In genomic region chr1:231423648-231424047, GRCh38 we compare ENCODE assay signal across 1 cellular context.
TF ChIP-seq lines count a peak whose summit lies in the region.

No MANE protein-coding gene starts in this region.

TF ChIP-seq in HepG2, 621 proteins besides CTCF, POLR2A, EP300 and RAD21 (continues in another document):
- no peak; the same call in 1 of the 2 replicates for TF ChIP-seq BHLHE40 (IDR thresholded peaks at IDR 0.05; ENCODE audit: low read length)
- TF ChIP-seq TEAD2 (CRISPR knock-in tag; IDR thresholded peaks at IDR 0.05) = no peak
- TF ChIP-seq ZNF614 (CRISPR knock-in tag; IDR thresholded peaks at IDR 0.05; ENCODE audit: borderline replicate concordance) = no peak
- TF ChIP-seq ZNF644 (CRISPR knock-in tag; IDR thresholded peaks at IDR 0.05; ENCODE audit: low read depth) = peak; percentile 65
- no peak for TF ChIP-seq ZNF33B (CRISPR knock-in tag; IDR thresholded peaks at IDR 0.05)
- TF ChIP-seq CEBPZ (IDR thresholded peaks at IDR 0.05; ENCODE audit: low read length) = no peak
- no peak for TF ChIP-seq ZNF414 (CRISPR knock-in tag; IDR thresholded peaks at IDR 0.05)
- no peak for TF ChIP-seq ZNF776 (CRISPR knock-in tag; IDR thresholded peaks at IDR 0.05)
- no peak for TF ChIP-seq ZNF431 (CRISPR knock-in tag; IDR thresholded peaks at IDR 0.05; ENCODE audit: borderline replicate concordance, low read depth)
- no peak for TF ChIP-seq NPAS2 (CRISPR knock-in tag; IDR thresholded peaks at IDR 0.05; ENCODE audit: borderline replicate concordance)
- no peak for TF ChIP-seq ZNF230 (CRISPR knock-in tag; IDR thresholded peaks at IDR 0.05)
- no peak for TF ChIP-seq GZF1 (CRISPR knock-in tag; IDR thresholded peaks at IDR 0.05)
- TF ChIP-seq PHF5A (CRISPR knock-in tag; IDR thresholded peaks at IDR 0.05; ENCODE audit: low read depth, unreplicated experiment) = no peak
- no peak for TF ChIP-seq LRRFIP1 (CRISPR knock-in tag; conservative IDR thresholded peaks at IDR 0.05)
- TF ChIP-seq CEBPG (CRISPR knock-in tag; IDR thresholded peaks at IDR 0.05) = peak; percentile 65
- TF ChIP-seq PLSCR1 (CRISPR knock-in tag; IDR thresholded peaks at IDR 0.05; ENCODE audit: borderline replicate concordance) = no peak
- no peak for TF ChIP-seq KMT2A (CRISPR knock-in tag; IDR thresholded peaks at IDR 0.05)
- TF ChIP-seq ZBTB44 (CRISPR knock-in tag; IDR thresholded peaks at IDR 0.05) = no peak
- TF ChIP-seq CREB1 (IDR thresholded peaks at IDR 0.05) = no peak
- peak; percentile 54; the same call in 1 of the 2 replicates for TF ChIP-seq CREB1 (CRISPR knock-in tag; IDR thresholded peaks at IDR 0.05)
- TF ChIP-seq ZNF564 (CRISPR knock-in tag; IDR thresholded peaks at IDR 0.05) = no peak
- no peak for TF ChIP-seq ESRRA (CRISPR knock-in tag; IDR thresholded peaks at IDR 0.05; ENCODE audit: low read depth)
- TF ChIP-seq ZNF572 (CRISPR knock-in tag; IDR thresholded peaks at IDR 0.05) = no peak
- TF ChIP-seq HMG20B (CRISPR knock-in tag; conservative IDR thresholded peaks at IDR 0.05) = peak; percentile 70; the same call in 1 of the 2 replicates
- no peak for TF ChIP-seq ZNF777 (CRISPR knock-in tag; IDR thresholded peaks at IDR 0.05)
- no peak for TF ChIP-seq IRF1 (CRISPR knock-in tag; IDR thresholded peaks at IDR 0.05; ENCODE audit: low read depth)
- TF ChIP-seq RBFOX2 (IDR thresholded peaks at IDR 0.05; ENCODE audit: low read depth, low read length) = peak; percentile 36
- peak; percentile 83 for TF ChIP-seq ZNF710 (CRISPR knock-in tag; IDR thresholded peaks at IDR 0.05; ENCODE audit: borderline replicate concordance)
- no peak for TF ChIP-seq RARG (CRISPR knock-in tag; IDR thresholded peaks at IDR 0.05; ENCODE audit: low read depth)
- no peak for TF ChIP-seq NR3C1 (CRISPR knock-in tag; IDR thresholded peaks at IDR 0.05)
- no peak for TF ChIP-seq ZNF407 (CRISPR knock-in tag; IDR thresholded peaks at IDR 0.05; ENCODE audit: not compliant biosample characterization)
- TF ChIP-seq SCMH1 (CRISPR knock-in tag; IDR thresholded peaks at IDR 0.05; ENCODE audit: borderline replicate concordance) = no peak
- TF ChIP-seq ZXDC (CRISPR knock-in tag; IDR thresholded peaks at IDR 0.05) = no peak
- TF ChIP-seq TBL1XR1 (IDR thresholded peaks at IDR 0.05; ENCODE audit: borderline replicate concordance, low read length, partially characterized antibody) = no peak
- TF ChIP-seq ATF3 (CRISPR knock-in tag; IDR thresholded peaks at IDR 0.05) = peak; percentile 92
- TF ChIP-seq NR2F2 (IDR thresholded peaks at IDR 0.05; ENCODE audit: borderline replicate concordance, low read depth) = no peak
